Comparison of ENCODE assay signal across 8 cellular contexts in genomic region chr2:101961287-101962242, GRCh38. TPM values are rescaled to one million over a fixed set of nuclear protein-coding genes. Genes with fewer than 3 reads are reported as not detected.
DNase-seq lines count a peak whose midpoint lies in the region; ATAC-seq and TF ChIP-seq lines count a peak whose summit lies in the region.

No MANE protein-coding gene starts in this region.

- H3K4me2 ChIP-seq in neuronal stem cell (ENCODE audit: insufficient read depth, low read length, poor library complexity, severe bottlenecking), result no peak overlapping the region

- POLR2A ChIA-PET in AG04449 (lab: Yijun Ruan, JAX), result no interaction called here

- ATAC-seq in GM19351 (IDR thresholded peaks at IDR 0.05; ENCODE audit: unreplicated experiment) (no peak), HG02759 (IDR thresholded peaks at IDR 0.05; ENCODE audit: unreplicated experiment) (no peak)

- H3K4ac ChIP-seq in neuronal stem cell (ENCODE audit: low read length), result no peak overlapping the region

- no peak overlapping the region for H2BK15ac ChIP-seq in neuronal stem cell (ENCODE audit: low read length)

- H4K8ac ChIP-seq in neuronal stem cell (ENCODE audit: low read depth, low read length), result no peak overlapping the region

- CTCF ChIA-PET in AG04449 (lab: Yijun Ruan, JAX), result interaction anchor here (1.1 kb wide), 1 partner anchor 653 kb away, joined by 3 read pairs; no protein-coding TSS in a partner anchor

- no peak overlapping the region for H2BK5ac ChIP-seq in neuronal stem cell (ENCODE audit: low read length)

- no peaks in the 10 kb centered on the region for H3K79me1 ChIP-seq in neuronal stem cell (ENCODE audit: low read depth, low read length)

- no peak overlapping the region for H2AFZ ChIP-seq in neuronal stem cell (ENCODE audit: low read length)

- H3K14ac ChIP-seq in neuronal stem cell (ENCODE audit: low read length), result no peak overlapping the region

- no peak overlapping the region for H2BK12ac ChIP-seq in neuronal stem cell (ENCODE audit: low read length)

- no peak overlapping the region for H2AK5ac ChIP-seq in neuronal stem cell (ENCODE audit: low read depth, low read length)

- H3K4me3 ChIP-seq in AG04449 (ENCODE audit: low read depth, low read length) (no peak overlapping the region), foreskin fibroblast (ENCODE audit: low read depth in 1 of 2, low read length in 2 of 2) (no peak overlapping the region), neuronal stem cell (ENCODE audit: low read length in 2 of 2) (no peak overlapping the region)

- DNase-seq in AG04449 (ENCODE audit: low read depth, low spot score), result peak; percentile 41
- peak; percentile 83 for DNase-seq in SKM-1 (lab: John Stamatoyannopoulos, UW; ENCODE audit: unreplicated experiment)
- peak; percentile 91 to 95 for DNase-seq in foreskin fibroblast
- DNase-seq in neuronal stem cell (ENCODE audit: low spot score), result no peak
- DNase-seq in 8988T, result no peak
- no peak for DNase-seq in DMS79 (lab: John Stamatoyannopoulos, UW)

- no peaks in the 10 kb centered on the region for H3K9me3 ChIP-seq in neuronal stem cell (replicated peaks in 1 of 2; ENCODE audit: control insufficient read depth in 2 of 2, insufficient read depth in 1 of 2, low read depth in 1 of 2, low read length in 2 of 2)

- no peak overlapping the region for H3K23ac ChIP-seq in neuronal stem cell (ENCODE audit: low read depth, low read length, poor library complexity)

- H4K91ac ChIP-seq in neuronal stem cell (ENCODE audit: low read depth, low read length, poor library complexity), result no peak overlapping the region

- H3K4me1 ChIP-seq in neuronal stem cell (ENCODE audit: control insufficient read depth in 2 of 2, insufficient read depth in 1 of 2, low read depth in 1 of 2, low read length in 2 of 2), result no peaks in the 10 kb centered on the region

- TF ChIP-seq CTCF in AG04449 (IDR thresholded peaks at IDR 0.05; ENCODE audit: insufficient read depth, low read length, missing control alignments) (no peak), foreskin fibroblast (IDR thresholded peaks at IDR 0.05; ENCODE audit: low read depth, low read length) (peak; percentile 21)

- no peaks in the 10 kb centered on the region for H3K36me3 ChIP-seq in neuronal stem cell (replicated peaks in 1 of 2; ENCODE audit: control insufficient read depth in 2 of 2, insufficient read depth in 2 of 2, low read length in 2 of 2)

- no peaks in the 10 kb centered on the region for H3K27me3 ChIP-seq in neuronal stem cell (ENCODE audit: control insufficient read depth in 3 of 3, insufficient read depth in 3 of 3, low read depth in 1 of 3, low read length in 3 of 3)

- no CpG with 5 or more reads among the region's 12 CpGs for WGBS in neuronal stem cell (ENCODE audit: extremely low coverage in 2 of 2, insufficient read length in 2 of 2, insufficient replicate concordance in 1 of 2), 2 donors

- H2BK120ac ChIP-seq in neuronal stem cell (ENCODE audit: low read depth, low read length), result no peak overlapping the region

- H3K27ac ChIP-seq in neuronal stem cell (replicated peaks; ENCODE audit: low read length), result no peak overlapping the region

- no peak overlapping the region for H3K9ac ChIP-seq in neuronal stem cell (ENCODE audit: low read depth, low read length, poor library complexity)

- peak overlapping the region; percentile 34 for H3K18ac ChIP-seq in neuronal stem cell (ENCODE audit: low read length)

RNA-seq across cellular contexts. Expression of gene IL1R2, which starts 30.2 kb away (rescaled TPM):
- not detected for polyA plus RNA-seq in neuronal stem cell (2013, experiment 1 of 2)
- not detected for polyA plus RNA-seq in neuronal stem cell (2013, experiment 2 of 2)

Comparison
In these comparisons a context has a peak if more than half of its experiments do, and no peak if none do; other contexts are left out.
1. DNase-seq: peak in AG04449 (single experiment), SKM-1 (single experiment) and foreskin fibroblast (2 of 2); none in neuronal stem cell (single experiment), 8988T (single experiment) and DMS79 (single experiment).